In the genomic region with DNA sequence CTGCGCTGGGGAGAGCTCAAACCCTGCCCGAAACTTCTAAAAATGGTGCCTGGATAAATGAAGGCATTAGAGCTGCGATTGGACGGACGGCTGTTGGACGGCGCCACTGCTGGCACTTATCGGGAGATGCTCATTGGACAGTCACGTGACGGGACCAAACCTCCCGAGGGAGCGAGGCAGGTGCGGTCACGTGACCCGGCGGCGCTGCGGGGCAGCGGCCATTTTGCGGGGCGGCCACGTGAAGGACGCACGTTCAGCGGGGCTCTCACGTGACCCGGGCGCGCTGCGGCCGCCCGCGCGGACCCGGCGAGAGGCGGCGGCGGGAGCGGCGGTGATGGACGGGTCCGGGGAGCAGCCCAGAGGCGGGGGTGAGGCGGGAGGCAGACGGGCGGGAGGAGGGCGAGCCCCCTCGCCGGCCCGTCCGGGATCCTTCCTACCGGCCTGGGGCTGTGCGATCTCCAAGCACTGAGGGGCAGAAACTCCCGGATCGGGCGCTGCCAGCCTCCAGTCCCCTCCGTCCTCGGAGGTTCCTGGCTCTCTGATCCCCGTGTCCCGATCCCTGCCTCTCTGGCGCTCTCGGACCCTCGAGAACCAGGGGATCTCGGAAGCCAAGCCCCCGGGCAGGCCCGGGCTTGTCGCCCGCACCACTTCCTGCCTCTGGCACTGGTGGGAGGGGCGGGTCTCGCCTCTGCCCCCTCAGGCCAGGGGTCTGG, we compare ENCODE assay signal across 1 cellular context.
TF ChIP-seq lines count a peak whose summit lies in the region.

A gene (plus strand): TSS at position 281 of the 713 bp plus-strand sequence. CDS start 54 bp downstream, at position 335.

TF ChIP-seq in K562, 482 proteins besides CTCF, POLR2A, EP300 and RAD21 (continued from another document and continues in another):
- no peak for TF ChIP-seq ZNF3 (CRISPR knock-in tag; IDR thresholded peaks at IDR 0.05)
- TF ChIP-seq TCFL5 (CRISPR knock-in tag; conservative IDR thresholded peaks at IDR 0.05): no peak
- peak; percentile 90; the same call in 1 of the 2 replicates for TF ChIP-seq ZNF668 (CRISPR knock-in tag; IDR thresholded peaks at IDR 0.05)
- no peak for TF ChIP-seq GATA2 (CRISPR knock-in tag; IDR thresholded peaks at IDR 0.05)
- TF ChIP-seq ZNF324 (CRISPR knock-in tag; IDR thresholded peaks at IDR 0.05): no peak
- peak; percentile 48 for TF ChIP-seq TAF9B (IDR thresholded peaks at IDR 0.05; ENCODE audit: partially characterized antibody)
- TF ChIP-seq, protein P1, sequence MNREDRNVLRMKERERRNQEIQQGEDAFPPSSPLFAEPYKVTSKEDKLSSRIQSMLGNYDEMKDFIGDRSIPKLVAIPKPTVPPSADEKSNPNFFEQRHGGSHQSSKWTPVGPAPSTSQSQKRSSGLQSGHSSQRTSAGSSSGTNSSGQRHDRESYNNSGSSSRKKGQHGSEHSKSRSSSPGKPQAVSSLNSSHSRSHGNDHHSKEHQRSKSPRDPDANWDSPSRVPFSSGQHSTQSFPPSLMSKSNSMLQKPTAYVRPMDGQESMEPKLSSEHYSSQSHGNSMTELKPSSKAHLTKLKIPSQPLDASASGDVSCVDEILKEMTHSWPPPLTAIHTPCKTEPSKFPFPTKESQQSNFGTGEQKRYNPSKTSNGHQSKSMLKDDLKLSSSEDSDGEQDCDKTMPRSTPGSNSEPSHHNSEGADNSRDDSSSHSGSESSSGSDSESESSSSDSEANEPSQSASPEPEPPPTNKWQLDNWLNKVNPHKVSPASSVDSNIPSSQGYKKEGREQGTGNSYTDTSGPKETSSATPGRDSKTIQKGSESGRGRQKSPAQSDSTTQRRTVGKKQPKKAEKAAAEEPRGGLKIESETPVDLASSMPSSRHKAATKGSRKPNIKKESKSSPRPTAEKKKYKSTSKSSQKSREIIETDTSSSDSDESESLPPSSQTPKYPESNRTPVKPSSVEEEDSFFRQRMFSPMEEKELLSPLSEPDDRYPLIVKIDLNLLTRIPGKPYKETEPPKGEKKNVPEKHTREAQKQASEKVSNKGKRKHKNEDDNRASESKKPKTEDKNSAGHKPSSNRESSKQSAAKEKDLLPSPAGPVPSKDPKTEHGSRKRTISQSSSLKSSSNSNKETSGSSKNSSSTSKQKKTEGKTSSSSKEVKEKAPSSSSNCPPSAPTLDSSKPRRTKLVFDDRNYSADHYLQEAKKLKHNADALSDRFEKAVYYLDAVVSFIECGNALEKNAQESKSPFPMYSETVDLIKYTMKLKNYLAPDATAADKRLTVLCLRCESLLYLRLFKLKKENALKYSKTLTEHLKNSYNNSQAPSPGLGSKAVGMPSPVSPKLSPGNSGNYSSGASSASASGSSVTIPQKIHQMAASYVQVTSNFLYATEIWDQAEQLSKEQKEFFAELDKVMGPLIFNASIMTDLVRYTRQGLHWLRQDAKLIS (CRISPR knock-in tag; IDR thresholded peaks at IDR 0.05): no peak
- peak; percentile 92; the same call in 1 of the 2 replicates for TF ChIP-seq RHOXF2B (CRISPR knock-in tag; conservative IDR thresholded peaks at IDR 0.05)
- TF ChIP-seq, protein P2, sequence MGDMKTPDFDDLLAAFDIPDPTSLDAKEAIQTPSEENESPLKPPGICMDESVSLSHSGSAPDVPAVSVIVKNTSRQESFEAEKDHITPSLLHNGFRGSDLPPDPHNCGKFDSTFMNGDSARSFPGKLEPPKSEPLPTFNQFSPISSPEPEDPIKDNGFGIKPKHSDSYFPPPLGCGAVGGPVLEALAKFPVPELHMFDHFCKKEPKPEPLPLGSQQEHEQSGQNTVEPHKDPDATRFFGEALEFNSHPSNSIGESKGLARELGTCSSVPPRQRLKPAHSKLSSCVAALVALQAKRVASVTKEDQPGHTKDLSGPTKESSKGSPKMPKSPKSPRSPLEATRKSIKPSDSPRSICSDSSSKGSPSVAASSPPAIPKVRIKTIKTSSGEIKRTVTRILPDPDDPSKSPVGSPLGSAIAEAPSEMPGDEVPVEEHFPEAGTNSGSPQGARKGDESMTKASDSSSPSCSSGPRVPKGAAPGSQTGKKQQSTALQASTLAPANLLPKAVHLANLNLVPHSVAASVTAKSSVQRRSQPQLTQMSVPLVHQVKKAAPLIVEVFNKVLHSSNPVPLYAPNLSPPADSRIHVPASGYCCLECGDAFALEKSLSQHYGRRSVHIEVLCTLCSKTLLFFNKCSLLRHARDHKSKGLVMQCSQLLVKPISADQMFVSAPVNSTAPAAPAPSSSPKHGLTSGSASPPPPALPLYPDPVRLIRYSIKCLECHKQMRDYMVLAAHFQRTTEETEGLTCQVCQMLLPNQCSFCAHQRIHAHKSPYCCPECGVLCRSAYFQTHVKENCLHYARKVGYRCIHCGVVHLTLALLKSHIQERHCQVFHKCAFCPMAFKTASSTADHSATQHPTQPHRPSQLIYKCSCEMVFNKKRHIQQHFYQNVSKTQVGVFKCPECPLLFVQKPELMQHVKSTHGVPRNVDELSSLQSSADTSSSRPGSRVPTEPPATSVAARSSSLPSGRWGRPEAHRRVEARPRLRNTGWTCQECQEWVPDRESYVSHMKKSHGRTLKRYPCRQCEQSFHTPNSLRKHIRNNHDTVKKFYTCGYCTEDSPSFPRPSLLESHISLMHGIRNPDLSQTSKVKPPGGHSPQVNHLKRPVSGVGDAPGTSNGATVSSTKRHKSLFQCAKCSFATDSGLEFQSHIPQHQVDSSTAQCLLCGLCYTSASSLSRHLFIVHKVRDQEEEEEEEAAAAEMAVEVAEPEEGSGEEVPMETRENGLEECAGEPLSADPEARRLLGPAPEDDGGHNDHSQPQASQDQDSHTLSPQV (IDR thresholded peaks at IDR 0.05): peak; percentile 31; the same call in 1 of the 2 replicates
- TF ChIP-seq ZC3H8 (IDR thresholded peaks at IDR 0.05): no peak
- TF ChIP-seq FOXM1 (IDR thresholded peaks at IDR 0.05; ENCODE audit: low read depth): no peak
- peak; percentile 59; the same call in 1 of the 2 replicates for TF ChIP-seq FOXM1 (CRISPR knock-in tag; IDR thresholded peaks at IDR 0.05; ENCODE audit: low read depth)
- TF ChIP-seq, protein P3, sequence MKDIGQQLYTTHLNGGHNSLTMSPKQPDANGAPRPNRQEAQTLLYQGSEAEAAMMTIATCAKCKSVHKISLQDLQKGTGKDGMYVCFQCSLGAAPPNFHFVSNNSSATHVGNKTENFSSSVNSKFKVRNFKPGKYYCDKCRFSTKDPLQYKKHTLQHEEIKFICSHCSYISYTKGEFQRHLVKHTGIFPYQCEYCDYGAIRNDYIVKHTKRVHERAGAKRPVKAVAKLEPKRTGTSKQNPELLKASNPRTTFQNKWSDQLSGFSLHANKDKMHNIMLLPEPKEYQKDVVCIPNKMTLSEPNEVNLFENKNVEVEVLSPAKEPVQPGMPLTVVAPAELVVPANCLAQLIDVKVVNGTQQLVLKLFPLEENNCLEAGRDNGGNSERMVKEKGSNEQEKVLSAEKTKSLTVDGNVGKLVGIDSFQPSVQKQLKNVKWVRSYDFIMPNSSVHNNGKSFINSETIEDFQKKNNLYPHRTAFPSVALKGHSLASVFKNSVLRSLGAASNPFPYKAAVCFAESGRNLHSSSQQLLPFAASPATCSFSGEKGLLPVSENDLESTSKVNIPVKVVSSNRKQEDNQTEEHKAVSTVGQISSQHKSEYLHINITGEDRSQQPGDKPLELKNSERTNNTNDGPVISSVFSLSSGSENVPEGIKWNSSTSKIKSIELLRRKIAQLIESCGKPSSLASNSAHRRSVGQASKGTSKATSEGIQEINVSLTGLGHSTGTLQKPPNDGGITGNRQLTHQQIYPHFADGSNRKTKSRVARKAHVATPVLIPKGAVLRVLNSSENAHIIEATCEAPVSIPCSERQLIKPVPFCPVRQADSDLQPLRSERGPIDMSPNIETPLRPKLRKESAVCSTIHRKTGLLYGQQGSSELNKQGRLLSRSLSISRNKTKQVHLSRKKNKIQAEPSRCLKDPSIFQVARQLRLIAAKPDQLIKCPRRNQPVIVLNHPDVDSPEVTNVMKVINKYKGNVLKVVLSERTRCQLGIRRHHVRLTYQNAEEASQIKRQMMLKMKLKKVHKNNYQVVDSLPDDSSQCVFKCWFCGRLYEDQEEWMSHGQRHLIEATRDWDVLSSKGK (CRISPR knock-in tag; IDR thresholded peaks at IDR 0.05): no peak
- TF ChIP-seq, protein P4, sequence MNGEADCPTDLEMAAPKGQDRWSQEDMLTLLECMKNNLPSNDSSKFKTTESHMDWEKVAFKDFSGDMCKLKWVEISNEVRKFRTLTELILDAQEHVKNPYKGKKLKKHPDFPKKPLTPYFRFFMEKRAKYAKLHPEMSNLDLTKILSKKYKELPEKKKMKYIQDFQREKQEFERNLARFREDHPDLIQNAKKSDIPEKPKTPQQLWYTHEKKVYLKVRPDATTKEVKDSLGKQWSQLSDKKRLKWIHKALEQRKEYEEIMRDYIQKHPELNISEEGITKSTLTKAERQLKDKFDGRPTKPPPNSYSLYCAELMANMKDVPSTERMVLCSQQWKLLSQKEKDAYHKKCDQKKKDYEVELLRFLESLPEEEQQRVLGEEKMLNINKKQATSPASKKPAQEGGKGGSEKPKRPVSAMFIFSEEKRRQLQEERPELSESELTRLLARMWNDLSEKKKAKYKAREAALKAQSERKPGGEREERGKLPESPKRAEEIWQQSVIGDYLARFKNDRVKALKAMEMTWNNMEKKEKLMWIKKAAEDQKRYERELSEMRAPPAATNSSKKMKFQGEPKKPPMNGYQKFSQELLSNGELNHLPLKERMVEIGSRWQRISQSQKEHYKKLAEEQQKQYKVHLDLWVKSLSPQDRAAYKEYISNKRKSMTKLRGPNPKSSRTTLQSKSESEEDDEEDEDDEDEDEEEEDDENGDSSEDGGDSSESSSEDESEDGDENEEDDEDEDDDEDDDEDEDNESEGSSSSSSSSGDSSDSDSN (IDR thresholded peaks at IDR 0.05; ENCODE audit: borderline replicate concordance in 1 of 2, low read depth in 2 of 2, low read length in 2 of 2): no peak
- TF ChIP-seq, protein P5, sequence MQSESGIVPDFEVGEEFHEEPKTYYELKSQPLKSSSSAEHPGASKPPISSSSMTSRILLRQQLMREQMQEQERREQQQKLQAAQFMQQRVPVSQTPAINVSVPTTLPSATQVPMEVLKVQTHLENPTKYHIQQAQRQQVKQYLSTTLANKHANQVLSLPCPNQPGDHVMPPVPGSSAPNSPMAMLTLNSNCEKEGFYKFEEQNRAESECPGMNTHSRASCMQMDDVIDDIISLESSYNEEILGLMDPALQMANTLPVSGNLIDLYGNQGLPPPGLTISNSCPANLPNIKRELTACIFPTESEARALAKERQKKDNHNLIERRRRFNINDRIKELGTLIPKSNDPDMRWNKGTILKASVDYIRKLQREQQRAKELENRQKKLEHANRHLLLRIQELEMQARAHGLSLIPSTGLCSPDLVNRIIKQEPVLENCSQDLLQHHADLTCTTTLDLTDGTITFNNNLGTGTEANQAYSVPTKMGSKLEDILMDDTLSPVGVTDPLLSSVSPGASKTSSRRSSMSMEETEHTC (IDR thresholded peaks at IDR 0.05): peak; percentile 98
- TF ChIP-seq OTX1 (CRISPR knock-in tag; IDR thresholded peaks at IDR 0.05): no peak
- TF ChIP-seq, protein P6, sequence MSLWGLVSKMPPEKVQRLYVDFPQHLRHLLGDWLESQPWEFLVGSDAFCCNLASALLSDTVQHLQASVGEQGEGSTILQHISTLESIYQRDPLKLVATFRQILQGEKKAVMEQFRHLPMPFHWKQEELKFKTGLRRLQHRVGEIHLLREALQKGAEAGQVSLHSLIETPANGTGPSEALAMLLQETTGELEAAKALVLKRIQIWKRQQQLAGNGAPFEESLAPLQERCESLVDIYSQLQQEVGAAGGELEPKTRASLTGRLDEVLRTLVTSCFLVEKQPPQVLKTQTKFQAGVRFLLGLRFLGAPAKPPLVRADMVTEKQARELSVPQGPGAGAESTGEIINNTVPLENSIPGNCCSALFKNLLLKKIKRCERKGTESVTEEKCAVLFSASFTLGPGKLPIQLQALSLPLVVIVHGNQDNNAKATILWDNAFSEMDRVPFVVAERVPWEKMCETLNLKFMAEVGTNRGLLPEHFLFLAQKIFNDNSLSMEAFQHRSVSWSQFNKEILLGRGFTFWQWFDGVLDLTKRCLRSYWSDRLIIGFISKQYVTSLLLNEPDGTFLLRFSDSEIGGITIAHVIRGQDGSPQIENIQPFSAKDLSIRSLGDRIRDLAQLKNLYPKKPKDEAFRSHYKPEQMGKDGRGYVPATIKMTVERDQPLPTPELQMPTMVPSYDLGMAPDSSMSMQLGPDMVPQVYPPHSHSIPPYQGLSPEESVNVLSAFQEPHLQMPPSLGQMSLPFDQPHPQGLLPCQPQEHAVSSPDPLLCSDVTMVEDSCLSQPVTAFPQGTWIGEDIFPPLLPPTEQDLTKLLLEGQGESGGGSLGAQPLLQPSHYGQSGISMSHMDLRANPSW (CRISPR knock-in tag; IDR thresholded peaks at IDR 0.05): 0 out of 2 replicates have a peak, but pooled peaks have one; percentile 75
- no peak for TF ChIP-seq ZNF121 (CRISPR knock-in tag; conservative IDR thresholded peaks at IDR 0.05)
- peak; percentile 53; the same call in 1 of the 2 replicates for TF ChIP-seq ZBTB1 (CRISPR knock-in tag; IDR thresholded peaks at IDR 0.05; ENCODE audit: borderline replicate concordance, low read depth)
- no peak for TF ChIP-seq XRCC4 (IDR thresholded peaks at IDR 0.05; ENCODE audit: extremely low read depth, insufficient read depth, insufficient read length)
- TF ChIP-seq KHSRP (IDR thresholded peaks at IDR 0.05): no peak
- TF ChIP-seq, protein P7, sequence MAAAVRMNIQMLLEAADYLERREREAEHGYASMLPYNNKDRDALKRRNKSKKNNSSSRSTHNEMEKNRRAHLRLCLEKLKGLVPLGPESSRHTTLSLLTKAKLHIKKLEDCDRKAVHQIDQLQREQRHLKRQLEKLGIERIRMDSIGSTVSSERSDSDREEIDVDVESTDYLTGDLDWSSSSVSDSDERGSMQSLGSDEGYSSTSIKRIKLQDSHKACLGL (CRISPR knock-in tag; IDR thresholded peaks at IDR 0.05; ENCODE audit: borderline replicate concordance, poor library complexity, severe bottlenecking): peak; percentile 23
- peak; percentile 75; the same call in 1 of the 2 replicates for TF ChIP-seq GATAD2B (IDR thresholded peaks at IDR 0.05; ENCODE audit: borderline replicate concordance)
- TF ChIP-seq NFRKB (IDR thresholded peaks at IDR 0.05; ENCODE audit: low read depth): peak; percentile 65
- TF ChIP-seq GABPB1 (CRISPR knock-in tag; IDR thresholded peaks at IDR 0.05): peak; percentile 63; the same call in 1 of the 2 replicates
- TF ChIP-seq ZNF507 (tag; conservative IDR thresholded peaks at IDR 0.05): no peak
- no peak for TF ChIP-seq SRSF3 (IDR thresholded peaks at IDR 0.05; ENCODE audit: insufficient read depth, low read length)
- TF ChIP-seq ZNF75A (CRISPR knock-in tag; IDR thresholded peaks at IDR 0.05): no peak
- peak; percentile 93 for TF ChIP-seq HMGN3 (IDR thresholded peaks at IDR 0.05; ENCODE audit: borderline replicate concordance, extremely low read depth, insufficient read length, low read depth, low read length)
- peak; percentile 66 for TF ChIP-seq MEIS2 (IDR thresholded peaks at IDR 0.05; ENCODE audit: partially characterized antibody)
- peak; percentile 90 for TF ChIP-seq ATF7 (IDR thresholded peaks at IDR 0.05)
